In genomic region chr4:6501171-6501570, GRCh38 we compare ENCODE assay signal across 22 cellular contexts. TPM values are rescaled to one million over a fixed set of nuclear protein-coding genes. Genes with fewer than 3 reads are reported as not detected.
"Had no signal": no experiment of that assay in that cellular context is flagged by ENCODE, and none has a peak within 500 bp of the region (broad histone marks: within the 10 kb centered on the region; RNA-seq: fewer than 3 reads in every experiment).

No MANE protein-coding gene starts in this region.

- H3K27ac Mint-ChIP-seq: IgD-negative memory B cell had no signal

- DNase-seq: Kasumi-1, MM.1S, NCI-H1092 treated with DMSO at 0.1 percent for 48 hours, NCI-H1417, NCI-H1436 treated with DMSO at 0.1 percent for 48 hours, NCI-H187 treated with DMSO at 0.1 percent for 48 hours, NCI-H2029 treated with DMSO at 0.1 percent for 48 hours, NCI-H2171 treated with DMSO at 0.1 percent for 48 hours, NCI-H345, NCI-H446 treated with DMSO at 0.1 percent for 48 hours, NCI-H510A treated with DMSO at 0.1 percent for 48 hours, NCI-H526, NCI-H82, Right ventricle myocardium superior, RPMI8226, SIG-M5 had no signal

- H3K36me3 ChIP-seq: SJSA1 had no signal

- H3K27ac ChIP-seq: HL-60, KMS-11, SJSA1, SK-N-MC had no signal

- H3K27me3 ChIP-seq: SJSA1 had no signal

- H3K4me3 ChIP-seq: K562, SJSA1, SK-N-MC had no signal

- H3K4me1 ChIP-seq: SJSA1 had no signal

- H3K36me3 Mint-ChIP-seq: IgD-negative memory B cell had no signal

- H3K4me1 Mint-ChIP-seq: IgD-negative memory B cell had no signal

- H3K9me3 ChIP-seq: SJSA1 had no signal

- H3K9ac ChIP-seq: KMS-11 had no signal

RNA-seq across cellular contexts. Expression of gene PPP2R2C, which starts 28.8 kb away (rescaled TPM):
- total RNA-seq: SJSA1 had no signal
- polyA plus RNA-seq: IgD-negative memory B cell had no signal
